Comparison of ENCODE assay signal across 16 cellular contexts in genomic region chr12:101850199-101850598, GRCh38. TPM values are rescaled to one million over a fixed set of nuclear protein-coding genes. Genes with fewer than 3 reads are reported as not detected.
DNase-seq lines count a peak whose midpoint lies in the region; ATAC-seq and TF ChIP-seq lines count a peak whose summit lies in the region.
"Had no signal": no experiment of that assay in that cellular context is flagged by ENCODE, and none has a peak within 500 bp of the region (broad histone marks: within the 10 kb centered on the region; RNA-seq: fewer than 3 reads in every experiment).

No MANE protein-coding gene starts in this region.

- H3K27ac Mint-ChIP-seq in chondrocyte (ENCODE audit: unreplicated experiment): no peak overlapping the region
- H3K27ac Mint-ChIP-seq: activated CD4-positive, alpha-beta memory T cell treated with anti-CD3 and anti-CD28 coated beads, Interleukin-2, amount 10 ng/mL, durations not matched to agents 7 days and 5 days; activated T-cell treated with anti-CD3 and anti-CD28 coated beads, Interleukin-2, amount 50 U/mL, for 72 hours; CD8-positive, alpha-beta memory T cell had no signal

- DNase-seq in CD1c-positive myeloid dendritic cell (ENCODE audit: extremely low spot score): peak; percentile 51
- DNase-seq in KBM-7: peak; percentile 47
- peak; percentile 44 for DNase-seq in SKM-1 (lab: John Stamatoyannopoulos, UW; ENCODE audit: unreplicated experiment)
- no peak for DNase-seq in chondrocyte (ENCODE audit: low spot score)
- DNase-seq in foreskin keratinocyte: no peak
- DNase-seq: activated CD4-positive, alpha-beta memory T cell treated with anti-CD3 and anti-CD28 coated beads, Interleukin-2, amount 10 ng/mL, durations not matched to agents 7 days and 5 days; activated T-cell treated with anti-CD3 and anti-CD28 coated beads, Interleukin-2, amount 50 U/mL, for 72 hours; CD8-positive, alpha-beta memory T cell; midbrain; NCI-H69; SW 1271 had no signal

- in situ Hi-C loops in KBM-7 (cut with MboI; ENCODE audit: low pct_unique_long_range_greater_than_20kb, low sequenced_read_pairs): no loop called here

- no peaks in the 10 kb centered on the region for H3K27me3 ChIP-seq in foreskin keratinocyte
- H3K27me3 ChIP-seq: vagina had no signal

- H3K27ac ChIP-seq in foreskin keratinocyte: no peak overlapping the region
- H3K27ac ChIP-seq: vagina had no signal

- peaks cover 5% of the 10 kb centered on the region for H3K4me1 ChIP-seq in foreskin keratinocyte

- H3K36me3 Mint-ChIP-seq in chondrocyte (ENCODE audit: low read depth): no peaks in the 10 kb centered on the region
- H3K36me3 Mint-ChIP-seq: CD8-positive, alpha-beta memory T cell had no signal

- no peak for TF ChIP-seq CTCF in chondrocyte (IDR thresholded peaks at IDR 0.05)
- no peak for TF ChIP-seq CTCF in foreskin keratinocyte (conservative IDR thresholded peaks at IDR 0.05)

- no peak overlapping the region for H3K4me3 Mint-ChIP-seq in chondrocyte (ENCODE audit: unreplicated experiment)
- H3K4me3 Mint-ChIP-seq: activated CD4-positive, alpha-beta memory T cell treated with anti-CD3 and anti-CD28 coated beads, Interleukin-2, amount 10 ng/mL, durations not matched to agents 7 days and 5 days; activated T-cell treated with anti-CD3 and anti-CD28 coated beads, Interleukin-2, amount 50 U/mL, for 72 hours; CD8-positive, alpha-beta memory T cell had no signal

- no peaks in the 10 kb centered on the region for H3K9me3 Mint-ChIP-seq in chondrocyte (ENCODE audit: low read depth)
- H3K9me3 Mint-ChIP-seq: activated CD4-positive, alpha-beta memory T cell treated with anti-CD3 and anti-CD28 coated beads, Interleukin-2, amount 10 ng/mL, durations not matched to agents 7 days and 5 days; activated T-cell treated with anti-CD3 and anti-CD28 coated beads, Interleukin-2, amount 50 U/mL, for 72 hours; CD8-positive, alpha-beta memory T cell had no signal

- H3K4me1 Mint-ChIP-seq in chondrocyte (ENCODE audit: low read depth): peaks cover 4% of the 10 kb centered on the region
- H3K4me1 Mint-ChIP-seq: CD8-positive, alpha-beta memory T cell had no signal

- H3K27me3 Mint-ChIP-seq in chondrocyte (ENCODE audit: low read depth): no peaks in the 10 kb centered on the region
- H3K27me3 Mint-ChIP-seq: activated CD4-positive, alpha-beta memory T cell treated with anti-CD3 and anti-CD28 coated beads, Interleukin-2, amount 10 ng/mL, durations not matched to agents 7 days and 5 days; CD8-positive, alpha-beta memory T cell had no signal

- ATAC-seq in GM21390 (IDR thresholded peaks at IDR 0.05; ENCODE audit: unreplicated experiment) (peak; percentile 47), GM18519 (IDR thresholded peaks at IDR 0.05; ENCODE audit: low FRiP score, unreplicated experiment) (no peak), foreskin keratinocyte (no peak), HG03378 (IDR thresholded peaks at IDR 0.05; ENCODE audit: unreplicated experiment) (no peak)
- ATAC-seq: activated T-cell treated with anti-CD3 and anti-CD28 coated beads, Interleukin-2, amount 50 U/mL, for 72 hours; sciatic nerve had no signal

RNA-seq across cellular contexts. Expression of gene GNPTAB, which starts 19.4 kb away (rescaled TPM):
- 25.9 to 28.8 TPM (median 27.8 TPM) in 3 replicates for total RNA-seq in chondrocyte
- total RNA-seq in foreskin keratinocyte: 32.7 and 33.7 TPM in 2 replicates
- polyA plus RNA-seq in foreskin keratinocyte: 8.6 and 10.1 TPM in 2 replicates

RNA-seq across cellular contexts. Expression of gene DRAM1, which starts 27.2 kb away (rescaled TPM):
- total RNA-seq in chondrocyte (7.0 to 11.6 TPM (median 9.3 TPM) in 3 replicates), foreskin keratinocyte (20.8 and 21.6 TPM in 2 replicates)
- 13.2 and 13.6 TPM in 2 replicates for polyA plus RNA-seq in foreskin keratinocyte

Comparison
In these comparisons a context has a peak if more than half of its experiments do, and no peak if none do; other contexts are left out.
1. DNase-seq: peak in CD1c-positive myeloid dendritic cell (single experiment), KBM-7 (single experiment) and SKM-1 (single experiment); none in chondrocyte (single experiment) and foreskin keratinocyte (0 of 2).